ENCODE assay signal across 1 cellular context in genomic region chr15:88467073-88467934, GRCh38.
A peak's percentile ranks its signal among the peaks of the same experiment; 100 is the strongest.
TF ChIP-seq lines count a peak whose summit lies in the region.

MRPL46 (minus strand) TSS chr15:88467388; CDS start chr15:88467377, 11 bp downstream.
MRPS11 (plus strand) TSS chr15:88467708; CDS start chr15:88467718, 10 bp downstream.

TF ChIP-seq in WTC11, 78 proteins besides CTCF, POLR2A, EP300 and RAD21 (continued from another document):
- TF ChIP-seq, protein P1, sequence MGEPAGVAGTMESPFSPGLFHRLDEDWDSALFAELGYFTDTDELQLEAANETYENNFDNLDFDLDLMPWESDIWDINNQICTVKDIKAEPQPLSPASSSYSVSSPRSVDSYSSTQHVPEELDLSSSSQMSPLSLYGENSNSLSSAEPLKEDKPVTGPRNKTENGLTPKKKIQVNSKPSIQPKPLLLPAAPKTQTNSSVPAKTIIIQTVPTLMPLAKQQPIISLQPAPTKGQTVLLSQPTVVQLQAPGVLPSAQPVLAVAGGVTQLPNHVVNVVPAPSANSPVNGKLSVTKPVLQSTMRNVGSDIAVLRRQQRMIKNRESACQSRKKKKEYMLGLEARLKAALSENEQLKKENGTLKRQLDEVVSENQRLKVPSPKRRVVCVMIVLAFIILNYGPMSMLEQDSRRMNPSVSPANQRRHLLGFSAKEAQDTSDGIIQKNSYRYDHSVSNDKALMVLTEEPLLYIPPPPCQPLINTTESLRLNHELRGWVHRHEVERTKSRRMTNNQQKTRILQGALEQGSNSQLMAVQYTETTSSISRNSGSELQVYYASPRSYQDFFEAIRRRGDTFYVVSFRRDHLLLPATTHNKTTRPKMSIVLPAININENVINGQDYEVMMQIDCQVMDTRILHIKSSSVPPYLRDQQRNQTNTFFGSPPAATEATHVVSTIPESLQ (CRISPR knock-in tag; IDR thresholded peaks at IDR 0.05) = no peak
- TF ChIP-seq SP1 (CRISPR knock-in tag; conservative IDR thresholded peaks at IDR 0.05) = peak; percentile 48
- TF ChIP-seq ETV6 (CRISPR knock-in tag; IDR thresholded peaks at IDR 0.05) = no peak
- TF ChIP-seq USF1 (CRISPR knock-in tag; IDR thresholded peaks at IDR 0.05) = 0 out of 2 replicates have a peak, but pooled peaks have one; percentile 12
